1 cellular context compared by ENCODE assay signal in the genomic region with DNA sequence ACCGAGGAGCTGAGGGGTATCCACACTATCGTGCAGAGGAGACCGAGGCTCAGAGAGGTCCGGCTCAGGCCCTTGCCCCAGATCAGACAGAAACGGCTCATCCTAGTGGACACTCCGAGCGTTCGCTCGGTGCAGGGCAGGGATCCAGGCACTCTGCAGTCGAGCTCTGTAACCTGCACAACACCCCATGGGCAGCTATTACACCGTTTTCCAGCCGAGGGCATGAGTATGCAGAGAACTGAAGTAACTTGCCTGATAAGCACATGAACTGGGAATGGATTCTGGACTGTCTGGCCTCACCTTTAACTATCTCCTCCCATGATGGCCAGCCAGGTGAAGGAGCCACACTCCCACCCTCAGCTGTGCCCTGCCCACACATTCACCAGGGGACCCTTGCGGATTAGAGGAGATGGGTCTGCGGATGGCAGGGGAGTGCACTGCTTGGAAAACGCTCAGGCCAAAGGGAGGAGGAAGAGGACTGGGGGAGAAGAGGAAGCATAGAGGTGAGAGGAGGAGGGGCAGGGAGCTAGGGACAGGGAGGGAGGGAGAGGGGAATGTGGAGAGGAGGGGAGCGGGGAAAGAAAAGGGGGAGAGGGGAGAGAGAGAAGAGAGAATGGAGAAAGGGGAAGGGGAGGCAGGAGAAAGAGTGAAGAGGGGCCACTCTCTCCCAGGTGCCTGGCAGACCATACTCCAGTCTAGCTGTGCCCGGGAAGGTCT.
TF ChIP-seq lines count a peak whose summit lies in the region.

No MANE protein-coding gene starts in this region.

TF ChIP-seq in H1, 55 proteins besides CTCF, POLR2A, EP300 and RAD21:
- TF ChIP-seq TCF12 (IDR thresholded peaks at IDR 0.05; ENCODE audit: low read depth, low read length): peak; percentile 46; the same call in 1 of the 2 replicates
- TF ChIP-seq HDAC2 (IDR thresholded peaks at IDR 0.05; ENCODE audit: borderline replicate concordance in 1 of 2, low read depth in 2 of 2, low read length in 2 of 2): no peak
- TF ChIP-seq TEAD4 (IDR thresholded peaks at IDR 0.05; ENCODE audit: low read depth, low read length): peak; percentile 50; the same call in 1 of the 2 replicates
- peak; percentile 93 for TF ChIP-seq CTBP2 (IDR thresholded peaks at IDR 0.05; ENCODE audit: borderline replicate concordance, insufficient read depth, insufficient read length, low read length)
- no peak for TF ChIP-seq CBX8 (IDR thresholded peaks at IDR 0.05; ENCODE audit: borderline replicate concordance, low read depth, low read length)
- 0 out of 2 replicates have a peak, but pooled peaks have one; percentile 24 for TF ChIP-seq MAX (IDR thresholded peaks at IDR 0.05)
- peak; percentile 84 for TF ChIP-seq EGR1 (IDR thresholded peaks at IDR 0.05; ENCODE audit: borderline replicate concordance, low read depth, low read length)
